Comparison of ENCODE assay signal across 1 cellular context in the genomic region with DNA sequence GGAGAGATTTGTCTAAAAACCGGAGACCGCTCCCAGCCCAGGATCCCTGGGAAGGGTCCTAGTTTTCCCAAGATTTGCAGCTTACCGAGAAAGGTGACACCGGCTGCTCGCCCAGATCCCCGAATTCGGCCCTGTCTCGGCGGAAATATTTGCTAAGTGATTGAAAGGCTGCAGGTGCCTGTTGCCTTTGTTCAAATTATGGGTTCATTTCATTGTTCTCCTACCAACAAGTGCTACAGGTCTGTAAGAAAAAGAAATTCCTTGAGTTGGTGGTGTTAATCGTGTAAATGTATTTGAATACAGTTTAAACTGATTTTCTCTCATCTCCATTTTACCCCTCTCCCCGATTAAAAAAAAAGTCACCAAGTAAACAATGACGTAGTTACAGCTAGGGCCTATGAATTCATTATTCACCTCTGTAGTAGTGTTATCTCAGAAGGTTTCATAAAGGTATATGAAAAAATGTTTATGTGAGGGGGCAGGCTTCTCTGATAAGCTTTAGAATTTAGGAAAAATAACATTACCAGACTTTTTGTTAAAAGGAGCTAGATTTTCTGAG.
TF ChIP-seq lines count a peak whose summit lies in the region.

No MANE protein-coding gene starts in this region.

TF ChIP-seq in HEK293, 187 proteins besides CTCF, POLR2A, EP300 and RAD21 (continued from another document):
- TF ChIP-seq, protein P1, sequence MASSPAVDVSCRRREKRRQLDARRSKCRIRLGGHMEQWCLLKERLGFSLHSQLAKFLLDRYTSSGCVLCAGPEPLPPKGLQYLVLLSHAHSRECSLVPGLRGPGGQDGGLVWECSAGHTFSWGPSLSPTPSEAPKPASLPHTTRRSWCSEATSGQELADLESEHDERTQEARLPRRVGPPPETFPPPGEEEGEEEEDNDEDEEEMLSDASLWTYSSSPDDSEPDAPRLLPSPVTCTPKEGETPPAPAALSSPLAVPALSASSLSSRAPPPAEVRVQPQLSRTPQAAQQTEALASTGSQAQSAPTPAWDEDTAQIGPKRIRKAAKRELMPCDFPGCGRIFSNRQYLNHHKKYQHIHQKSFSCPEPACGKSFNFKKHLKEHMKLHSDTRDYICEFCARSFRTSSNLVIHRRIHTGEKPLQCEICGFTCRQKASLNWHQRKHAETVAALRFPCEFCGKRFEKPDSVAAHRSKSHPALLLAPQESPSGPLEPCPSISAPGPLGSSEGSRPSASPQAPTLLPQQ (tag by site-specific recombination; IDR thresholded peaks at IDR 0.05) = no peak
- TF ChIP-seq, protein P2, sequence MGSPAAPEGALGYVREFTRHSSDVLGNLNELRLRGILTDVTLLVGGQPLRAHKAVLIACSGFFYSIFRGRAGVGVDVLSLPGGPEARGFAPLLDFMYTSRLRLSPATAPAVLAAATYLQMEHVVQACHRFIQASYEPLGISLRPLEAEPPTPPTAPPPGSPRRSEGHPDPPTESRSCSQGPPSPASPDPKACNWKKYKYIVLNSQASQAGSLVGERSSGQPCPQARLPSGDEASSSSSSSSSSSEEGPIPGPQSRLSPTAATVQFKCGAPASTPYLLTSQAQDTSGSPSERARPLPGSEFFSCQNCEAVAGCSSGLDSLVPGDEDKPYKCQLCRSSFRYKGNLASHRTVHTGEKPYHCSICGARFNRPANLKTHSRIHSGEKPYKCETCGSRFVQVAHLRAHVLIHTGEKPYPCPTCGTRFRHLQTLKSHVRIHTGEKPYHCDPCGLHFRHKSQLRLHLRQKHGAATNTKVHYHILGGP (tag by site-specific recombination; IDR thresholded peaks at IDR 0.05) = no peak
- TF ChIP-seq, protein P3, sequence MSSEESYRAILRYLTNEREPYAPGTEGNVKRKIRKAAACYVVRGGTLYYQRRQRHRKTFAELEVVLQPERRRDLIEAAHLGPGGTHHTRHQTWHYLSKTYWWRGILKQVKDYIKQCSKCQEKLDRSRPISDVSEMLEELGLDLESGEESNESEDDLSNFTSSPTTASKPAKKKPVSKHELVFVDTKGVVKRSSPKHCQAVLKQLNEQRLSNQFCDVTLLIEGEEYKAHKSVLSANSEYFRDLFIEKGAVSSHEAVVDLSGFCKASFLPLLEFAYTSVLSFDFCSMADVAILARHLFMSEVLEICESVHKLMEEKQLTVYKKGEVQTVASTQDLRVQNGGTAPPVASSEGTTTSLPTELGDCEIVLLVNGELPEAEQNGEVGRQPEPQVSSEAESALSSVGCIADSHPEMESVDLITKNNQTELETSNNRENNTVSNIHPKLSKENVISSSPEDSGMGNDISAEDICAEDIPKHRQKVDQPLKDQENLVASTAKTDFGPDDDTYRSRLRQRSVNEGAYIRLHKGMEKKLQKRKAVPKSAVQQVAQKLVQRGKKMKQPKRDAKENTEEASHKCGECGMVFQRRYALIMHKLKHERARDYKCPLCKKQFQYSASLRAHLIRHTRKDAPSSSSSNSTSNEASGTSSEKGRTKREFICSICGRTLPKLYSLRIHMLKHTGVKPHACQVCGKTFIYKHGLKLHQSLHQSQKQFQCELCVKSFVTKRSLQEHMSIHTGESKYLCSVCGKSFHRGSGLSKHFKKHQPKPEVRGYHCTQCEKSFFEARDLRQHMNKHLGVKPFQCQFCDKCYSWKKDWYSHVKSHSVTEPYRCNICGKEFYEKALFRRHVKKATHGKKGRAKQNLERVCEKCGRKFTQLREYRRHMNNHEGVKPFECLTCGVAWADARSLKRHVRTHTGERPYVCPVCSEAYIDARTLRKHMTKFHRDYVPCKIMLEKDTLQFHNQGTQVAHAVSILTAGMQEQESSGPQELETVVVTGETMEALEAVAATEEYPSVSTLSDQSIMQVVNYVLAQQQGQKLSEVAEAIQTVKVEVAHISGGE (tag by site-specific recombination; conservative IDR thresholded peaks at IDR 0.05; ENCODE audit: low read depth) = 0 out of 2 replicates have a peak, but pooled peaks have one; percentile 8
- TF ChIP-seq ZNF394 (tag by site-specific recombination; IDR thresholded peaks at IDR 0.05; ENCODE audit: borderline replicate concordance) (peak; percentile 29; the same call in 1 of the 2 replicates), ZNF521 (tag by site-specific recombination; IDR thresholded peaks at IDR 0.05) (no peak), ZNF707 (tag by site-specific recombination; IDR thresholded peaks at IDR 0.05) (no peak), ZNF266 (tag by site-specific recombination; IDR thresholded peaks at IDR 0.05; ENCODE audit: low read depth) (no peak), ZNF23 (tag by site-specific recombination; IDR thresholded peaks at IDR 0.05; ENCODE audit: borderline replicate concordance) (no peak), ZNF132 (tag by site-specific recombination; IDR thresholded peaks at IDR 0.05; ENCODE audit: borderline replicate concordance) (no peak), ZBTB20 (tag by site-specific recombination; IDR thresholded peaks at IDR 0.05) (no peak; the same call in 1 of the 2 replicates), ZNF623 (tag by site-specific recombination; IDR thresholded peaks at IDR 0.05) (0 out of 2 replicates have a peak, but pooled peaks have one; percentile 4), KLF9 (tag by site-specific recombination; IDR thresholded peaks at IDR 0.05; ENCODE audit: low read depth) (peak; percentile 6; the same call in 1 of the 2 replicates), ZNF248 (tag by site-specific recombination; IDR thresholded peaks at IDR 0.05) (no peak), ZNF837 (tag by site-specific recombination; IDR thresholded peaks at IDR 0.05) (no peak), ZNF2 (tag by site-specific recombination; IDR thresholded peaks at IDR 0.05) (peak; percentile 33; the same call in 1 of the 2 replicates), ZNF76 (tag by site-specific recombination; IDR thresholded peaks at IDR 0.05; ENCODE audit: borderline replicate concordance, low read depth) (peak; percentile 39), ZNF121 (tag by site-specific recombination; IDR thresholded peaks at IDR 0.05) (no peak), MYNN (tag by site-specific recombination; IDR thresholded peaks at IDR 0.05; ENCODE audit: borderline replicate concordance) (no peak), ZFHX2 (tag by site-specific recombination; conservative IDR thresholded peaks at IDR 0.05) (no peak), ZNF658 (tag by site-specific recombination; IDR thresholded peaks at IDR 0.05) (no peak), GLIS1 (tag by site-specific recombination; IDR thresholded peaks at IDR 0.05) (no peak), ZNF585B (tag by site-specific recombination; IDR thresholded peaks at IDR 0.05) (no peak), ZNF670 (tag by site-specific recombination; IDR thresholded peaks at IDR 0.05; ENCODE audit: low read depth) (no peak), ZBTB48 (tag by site-specific recombination; IDR thresholded peaks at IDR 0.05) (peak; percentile 50), ZBTB8A (tag by site-specific recombination; IDR thresholded peaks at IDR 0.05) (peak; percentile 44), REPIN1 (tag by site-specific recombination; IDR thresholded peaks at IDR 0.05; ENCODE audit: low read depth) (no peak), ZNF324 (tag by site-specific recombination; IDR thresholded peaks at IDR 0.05) (peak; percentile 42; the same call in 1 of the 2 replicates), ZNF423 (tag by site-specific recombination; IDR thresholded peaks at IDR 0.05) (no peak), ZNF621 (tag by site-specific recombination; IDR thresholded peaks at IDR 0.05) (no peak), GLIS2 (tag by site-specific recombination; IDR thresholded peaks at IDR 0.05) (no peak), ZNF292 (tag by site-specific recombination; IDR thresholded peaks at IDR 0.05; ENCODE audit: borderline replicate concordance, low read depth) (no peak), MEIS1 (CRISPR knock-in tag; IDR thresholded peaks at IDR 0.05; ENCODE audit: borderline replicate concordance) (no peak), PRDM1 (tag by site-specific recombination; IDR thresholded peaks at IDR 0.05) (no peak), ZNF391 (tag by site-specific recombination; IDR thresholded peaks at IDR 0.05; ENCODE audit: borderline replicate concordance, low read depth) (peak; percentile 20; the same call in 1 of the 2 replicates)
- TF ChIP-seq, protein P4, sequence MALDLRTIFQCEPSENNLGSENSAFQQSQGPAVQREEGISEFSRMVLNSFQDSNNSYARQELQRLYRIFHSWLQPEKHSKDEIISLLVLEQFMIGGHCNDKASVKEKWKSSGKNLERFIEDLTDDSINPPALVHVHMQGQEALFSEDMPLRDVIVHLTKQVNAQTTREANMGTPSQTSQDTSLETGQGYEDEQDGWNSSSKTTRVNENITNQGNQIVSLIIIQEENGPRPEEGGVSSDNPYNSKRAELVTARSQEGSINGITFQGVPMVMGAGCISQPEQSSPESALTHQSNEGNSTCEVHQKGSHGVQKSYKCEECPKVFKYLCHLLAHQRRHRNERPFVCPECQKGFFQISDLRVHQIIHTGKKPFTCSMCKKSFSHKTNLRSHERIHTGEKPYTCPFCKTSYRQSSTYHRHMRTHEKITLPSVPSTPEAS (tag by site-specific recombination; IDR thresholded peaks at IDR 0.05) = no peak
- TF ChIP-seq, protein P5, sequence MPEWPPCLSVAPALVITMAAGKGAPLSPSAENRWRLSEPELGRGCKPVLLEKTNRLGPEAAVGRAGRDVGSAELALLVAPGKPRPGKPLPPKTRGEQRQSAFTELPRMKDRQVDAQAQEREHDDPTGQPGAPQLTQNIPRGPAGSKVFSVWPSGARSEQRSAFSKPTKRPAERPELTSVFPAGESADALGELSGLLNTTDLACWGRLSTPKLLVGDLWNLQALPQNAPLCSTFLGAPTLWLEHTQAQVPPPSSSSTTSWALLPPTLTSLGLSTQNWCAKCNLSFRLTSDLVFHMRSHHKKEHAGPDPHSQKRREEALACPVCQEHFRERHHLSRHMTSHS (tag by site-specific recombination; IDR thresholded peaks at IDR 0.05) = no peak
- TF ChIP-seq, protein P6, sequence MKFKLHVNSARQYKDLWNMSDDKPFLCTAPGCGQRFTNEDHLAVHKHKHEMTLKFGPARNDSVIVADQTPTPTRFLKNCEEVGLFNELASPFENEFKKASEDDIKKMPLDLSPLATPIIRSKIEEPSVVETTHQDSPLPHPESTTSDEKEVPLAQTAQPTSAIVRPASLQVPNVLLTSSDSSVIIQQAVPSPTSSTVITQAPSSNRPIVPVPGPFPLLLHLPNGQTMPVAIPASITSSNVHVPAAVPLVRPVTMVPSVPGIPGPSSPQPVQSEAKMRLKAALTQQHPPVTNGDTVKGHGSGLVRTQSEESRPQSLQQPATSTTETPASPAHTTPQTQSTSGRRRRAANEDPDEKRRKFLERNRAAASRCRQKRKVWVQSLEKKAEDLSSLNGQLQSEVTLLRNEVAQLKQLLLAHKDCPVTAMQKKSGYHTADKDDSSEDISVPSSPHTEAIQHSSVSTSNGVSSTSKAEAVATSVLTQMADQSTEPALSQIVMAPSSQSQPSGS (tag by site-specific recombination; IDR thresholded peaks at IDR 0.05; ENCODE audit: low read depth) = peak; percentile 95
- TF ChIP-seq, protein P7, sequence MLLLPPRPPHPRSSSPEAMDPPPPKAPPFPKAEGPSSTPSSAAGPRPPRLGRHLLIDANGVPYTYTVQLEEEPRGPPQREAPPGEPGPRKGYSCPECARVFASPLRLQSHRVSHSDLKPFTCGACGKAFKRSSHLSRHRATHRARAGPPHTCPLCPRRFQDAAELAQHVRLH (tag by site-specific recombination; IDR thresholded peaks at IDR 0.05) = no peak
- TF ChIP-seq, protein P8, sequence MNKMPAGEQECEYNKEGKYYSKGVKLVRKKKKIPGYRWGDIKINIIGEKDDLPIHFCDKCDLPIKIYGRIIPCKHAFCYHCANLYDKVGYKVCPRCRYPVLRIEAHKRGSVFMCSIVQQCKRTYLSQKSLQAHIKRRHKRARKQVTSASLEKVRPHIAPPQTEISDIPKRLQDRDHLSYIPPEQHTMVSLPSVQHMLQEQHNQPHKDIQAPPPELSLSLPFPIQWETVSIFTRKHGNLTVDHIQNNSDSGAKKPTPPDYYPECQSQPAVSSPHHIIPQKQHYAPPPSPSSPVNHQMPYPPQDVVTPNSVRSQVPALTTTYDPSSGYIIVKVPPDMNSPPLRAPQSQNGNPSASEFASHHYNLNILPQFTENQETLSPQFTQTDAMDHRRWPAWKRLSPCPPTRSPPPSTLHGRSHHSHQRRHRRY (tag by site-specific recombination; IDR thresholded peaks at IDR 0.05) = no peak
- TF ChIP-seq, protein P9, sequence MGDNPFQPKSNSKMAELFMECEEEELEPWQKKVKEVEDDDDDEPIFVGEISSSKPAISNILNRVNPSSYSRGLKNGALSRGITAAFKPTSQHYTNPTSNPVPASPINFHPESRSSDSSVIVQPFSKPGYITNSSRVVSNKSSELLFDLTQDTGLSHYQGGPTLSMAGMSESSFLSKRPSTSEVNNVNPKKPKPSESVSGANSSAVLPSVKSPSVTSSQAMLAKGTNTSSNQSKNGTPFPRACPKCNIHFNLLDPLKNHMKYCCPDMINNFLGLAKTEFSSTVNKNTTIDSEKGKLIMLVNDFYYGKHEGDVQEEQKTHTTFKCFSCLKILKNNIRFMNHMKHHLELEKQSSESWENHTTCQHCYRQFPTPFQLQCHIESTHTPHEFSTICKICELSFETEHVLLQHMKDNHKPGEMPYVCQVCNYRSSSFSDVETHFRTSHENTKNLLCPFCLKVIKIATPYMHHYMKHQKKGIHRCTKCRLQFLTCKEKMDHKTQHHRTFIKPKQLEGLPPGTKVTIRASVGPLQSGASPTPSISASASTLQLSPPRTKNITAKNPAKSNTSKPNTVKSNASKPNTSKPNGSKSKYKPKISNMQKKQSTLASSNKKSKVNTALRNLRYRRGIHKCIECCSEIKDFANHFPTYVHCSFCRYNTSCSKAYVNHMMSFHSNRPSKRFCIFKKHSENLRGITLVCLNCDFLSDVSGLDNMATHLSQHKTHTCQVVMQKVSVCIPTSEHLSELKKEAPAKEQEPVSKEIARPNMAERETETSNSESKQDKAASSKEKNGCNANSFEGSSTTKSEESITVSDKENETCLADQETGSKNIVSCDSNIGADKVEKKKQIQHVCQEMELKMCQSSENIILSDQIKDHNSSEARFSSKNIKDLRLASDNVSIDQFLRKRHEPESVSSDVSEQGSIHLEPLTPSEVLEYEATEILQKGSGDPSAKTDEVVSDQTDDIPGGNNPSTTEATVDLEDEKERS (tag by site-specific recombination; IDR thresholded peaks at IDR 0.05) = no peak
- TF ChIP-seq, protein P10, sequence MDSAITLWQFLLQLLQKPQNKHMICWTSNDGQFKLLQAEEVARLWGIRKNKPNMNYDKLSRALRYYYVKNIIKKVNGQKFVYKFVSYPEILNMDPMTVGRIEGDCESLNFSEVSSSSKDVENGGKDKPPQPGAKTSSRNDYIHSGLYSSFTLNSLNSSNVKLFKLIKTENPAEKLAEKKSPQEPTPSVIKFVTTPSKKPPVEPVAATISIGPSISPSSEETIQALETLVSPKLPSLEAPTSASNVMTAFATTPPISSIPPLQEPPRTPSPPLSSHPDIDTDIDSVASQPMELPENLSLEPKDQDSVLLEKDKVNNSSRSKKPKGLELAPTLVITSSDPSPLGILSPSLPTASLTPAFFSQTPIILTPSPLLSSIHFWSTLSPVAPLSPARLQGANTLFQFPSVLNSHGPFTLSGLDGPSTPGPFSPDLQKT (IDR thresholded peaks at IDR 0.05; ENCODE audit: borderline replicate concordance, low read depth, low read length) = no peak
